Comparison of ENCODE assay signal across 8 cellular contexts in genomic region chr15:60660290-60661051, GRCh38.
DNase-seq lines count a peak whose midpoint lies in the region; ATAC-seq and TF ChIP-seq lines count a peak whose summit lies in the region.

No MANE protein-coding gene starts in this region.

- no peak for TF ChIP-seq CTCF in CD14-positive monocyte (IDR thresholded peaks at IDR 0.05)

- H3K27me3 Mint-ChIP-seq in CD14-positive monocyte (ENCODE audit: low read depth in 3 of 3) = peaks cover 0 to 8% (median 5%) of the 10 kb centered on the region in 3 donors

- DNase-seq in NCI-H2171 treated with DMSO at 0.1 percent for 48 hours (lab: John Stamatoyannopoulos, UW) = peak; percentile 29
- no peak for DNase-seq in NCI-H2171 (lab: John Stamatoyannopoulos, UW)
- peak; percentile 79 for DNase-seq in iris pigment epithelial cell (ENCODE audit: low read depth)
- DNase-seq in NCI-H2227 (lab: John Stamatoyannopoulos, UW; ENCODE audit: unreplicated experiment) = no peak
- no peak for DNase-seq in cerebellum (ENCODE audit: low spot score)
- DNase-seq in CD14-positive monocyte (ENCODE audit: low spot score) = no peak

- H3K4me1 Mint-ChIP-seq in CD14-positive monocyte = peaks cover 24% of the 10 kb centered on the region

- peak; percentile 74 for ATAC-seq in HG02642 (IDR thresholded peaks at IDR 0.05; ENCODE audit: poor library complexity, unreplicated experiment)
- ATAC-seq in SK-N-SH treated with all-trans-retinoic acid at 6 μM for 48 hours = peak; percentile 95

- no peaks in the 10 kb centered on the region for H3K36me3 Mint-ChIP-seq in CD14-positive monocyte

- H3K4me3 Mint-ChIP-seq in CD14-positive monocyte = no peak overlapping the region

- intact Hi-C loops in CD14-positive monocyte (cut with micrococcal nuclease) = no loop called here

- H3K27ac Mint-ChIP-seq in CD14-positive monocyte = peak overlapping the region in 1 of 7 donors; percentile 41

- no peaks in the 10 kb centered on the region for H3K9me3 Mint-ChIP-seq in CD14-positive monocyte

TF ChIP-seq in SK-N-SH treated with all-trans-retinoic acid at 6 μM for 48 hours, 23 proteins besides CTCF, POLR2A, EP300 and RAD21:
- peak; percentile 86 for TF ChIP-seq ISL1 (CRISPR knock-in tag; IDR thresholded peaks at IDR 0.05)
- TF ChIP-seq OSR1 (CRISPR knock-in tag; IDR thresholded peaks at IDR 0.05) = no peak
- no peak for TF ChIP-seq SNAI2 (CRISPR knock-in tag; IDR thresholded peaks at IDR 0.05)
- TF ChIP-seq TSHZ2 (CRISPR knock-in tag; IDR thresholded peaks at IDR 0.05) = peak; percentile 73
- TF ChIP-seq PATZ1 (CRISPR knock-in tag; IDR thresholded peaks at IDR 0.05; ENCODE audit: borderline replicate concordance) = no peak
- TF ChIP-seq RARB (CRISPR knock-in tag; IDR thresholded peaks at IDR 0.05) = no peak
- peak; percentile 81 for TF ChIP-seq TCF4 (CRISPR knock-in tag; IDR thresholded peaks at IDR 0.05; ENCODE audit: borderline replicate concordance)
- 0 out of 2 replicates have a peak, but pooled peaks have one; percentile 70 for TF ChIP-seq CSDC2 (CRISPR knock-in tag; IDR thresholded peaks at IDR 0.05)
- no peak for TF ChIP-seq ZFP30 (CRISPR knock-in tag; IDR thresholded peaks at IDR 0.05)
- no peak for TF ChIP-seq CREB5 (CRISPR knock-in tag; IDR thresholded peaks at IDR 0.05; ENCODE audit: low read depth)
TF ChIP-seq in SK-N-SH treated with all-trans-retinoic acid at 6 μM for 48 hours: peak in this region for 4.

Comparison
In these comparisons a context has a peak if more than half of its experiments do, and no peak if none do; other contexts are left out.
1. DNase-seq: peak in NCI-H2171 treated with DMSO at 0.1 percent for 48 hours (single experiment) and iris pigment epithelial cell (single experiment); none in NCI-H2171 (single experiment), NCI-H2227 (single experiment), cerebellum (single experiment) and CD14-positive monocyte (single experiment).